ENCODE assay signal across 26 cellular contexts in the genomic region with DNA sequence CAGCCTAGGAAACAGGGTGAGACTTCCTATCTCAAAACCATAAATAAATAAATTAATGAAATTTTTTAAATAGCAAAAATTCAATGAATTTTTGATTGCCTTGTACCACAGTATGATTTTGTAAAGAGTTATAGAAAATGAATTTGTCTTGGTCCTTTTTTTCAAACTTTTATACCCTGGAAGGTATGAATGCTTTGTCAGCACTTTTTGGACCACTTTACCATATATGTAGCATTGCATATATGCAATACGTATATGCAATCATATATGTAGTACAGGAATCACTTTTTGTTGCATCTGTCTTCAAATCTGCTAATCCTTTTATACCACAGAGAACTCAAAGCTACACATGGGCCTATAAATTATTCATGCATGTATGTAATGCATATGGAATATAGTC.
"Had no signal": no experiment of that assay in that cellular context is flagged by ENCODE, and none has a peak within 500 bp of the region (broad histone marks: within the 10 kb centered on the region; RNA-seq: fewer than 3 reads in every experiment).

No MANE protein-coding gene starts in this region.

- ATAC-seq: effector memory CD8-positive, alpha-beta T cell; esophagus mucosa; gastrocnemius medialis; heart right ventricle; left cardiac atrium; left lung; left ventricle myocardium superior; lower lobe of right lung; mucosa of descending colon had no signal

- H3K27ac ChIP-seq: colonic mucosa, epithelial cell of prostate, esophagus squamous epithelium, gastrocnemius medialis, heart right ventricle, left lung, lower lobe of right lung had no signal

- H3K36me3 ChIP-seq: colonic mucosa, esophagus squamous epithelium, gastrocnemius medialis, heart right ventricle, left lung, lower lobe of right lung had no signal

- H3K27me3 ChIP-seq: colonic mucosa, esophagus squamous epithelium, gastrocnemius medialis, heart right ventricle, left lung had no signal

- FAIRE-seq: endometrium, islet of Langerhans, keratinocyte had no signal

- H3K9me3 ChIP-seq: colonic mucosa, esophagus squamous epithelium, gastrocnemius medialis, heart right ventricle, left lung, lower lobe of right lung, mucosa of descending colon had no signal

- H3K4me1 ChIP-seq: colonic mucosa, gastrocnemius medialis, heart right ventricle, left lung, lower lobe of right lung had no signal

- H3K4me3 ChIP-seq: colonic mucosa, esophagus squamous epithelium, gastrocnemius medialis, heart right ventricle, left lung, lower lobe of right lung, mucosa of descending colon had no signal

- DNase-seq: colonic mucosa; cortex of kidney; effector CD8-positive, alpha-beta T cell; effector memory CD8-positive, alpha-beta T cell; endodermal cell; erythroblast; esophagus squamous epithelium; foreskin fibroblast; foreskin melanocyte; gastrocnemius medialis; glutamatergic neuron; head of caudate nucleus; heart right ventricle; hippocampal formation; left cardiac atrium; left lung; left ventricle myocardium superior; lower lobe of right lung; mesenchymal stem cell; mucosa of descending colon; naive B cell had no signal
